In genomic region chr12:63955831-63956685, GRCh38 we compare ENCODE assay signal across 13 cellular contexts.
A peak's percentile ranks its signal among the peaks of the same experiment; 100 is the strongest.
DNase-seq lines count a peak whose midpoint lies in the region; ATAC-seq and TF ChIP-seq lines count a peak whose summit lies in the region.
"Had no signal": no experiment of that assay in that cellular context is flagged by ENCODE, and none has a peak within 500 bp of the region (broad histone marks: within the 10 kb centered on the region; RNA-seq: fewer than 3 reads in every experiment).

No MANE protein-coding gene starts in this region.

- peaks cover 0 to 20% (median 14%) of the 10 kb centered on the region in 9 donors for H3K4me1 ChIP-seq in heart right ventricle

- DNase-seq in GM04504 (ENCODE audit: low read depth) = peak; percentile 14
- DNase-seq in RPMI7951 (ENCODE audit: low read depth) = peak; percentile 16
- no peak for DNase-seq in heart right ventricle
- DNase-seq in renal cortical epithelial cell (ENCODE audit: low read depth) = peak; percentile 86
- DNase-seq in osteocyte (ENCODE audit: extremely low spot score, unreplicated experiment) = no peak
- no peak for DNase-seq in endothelial cell (ENCODE audit: low spot score)
- DNase-seq: activated B cell treated with CpG ODN at 0.5 μM for 24 hours; Calu3; NCI-H526; stimulated activated CD4-positive, alpha-beta T cell treated with anti-CD3 and anti-CD28 coated beads, Interleukin-2, amount 100 ng/mL, for 24 hours had no signal

- H3K4me3 Mint-ChIP-seq in osteocyte (ENCODE audit: unreplicated experiment) (no peak overlapping the region), endothelial cell (ENCODE audit: unreplicated experiment) (no peak overlapping the region)
- H3K4me3 Mint-ChIP-seq: activated B cell treated with CpG ODN at 0.5 μM for 24 hours had no signal

- peak overlapping the region in 3 of 10 donors; percentile 1 to 6 (median 5) for H3K4me3 ChIP-seq in heart right ventricle

- H3K9me3 ChIP-seq in heart right ventricle = no peaks in the 10 kb centered on the region
- H3K9me3 ChIP-seq: ascending aorta had no signal

- no peaks in the 10 kb centered on the region for H3K9me3 Mint-ChIP-seq in osteocyte (ENCODE audit: unreplicated experiment)
- H3K9me3 Mint-ChIP-seq in endothelial cell (ENCODE audit: unreplicated experiment) = no peaks in the 10 kb centered on the region
- H3K9me3 Mint-ChIP-seq: activated B cell treated with CpG ODN at 0.5 μM for 24 hours had no signal

- peak; percentile 26 to 93 (median 78) for ATAC-seq in heart right ventricle
- no peak for ATAC-seq in HG03108 (IDR thresholded peaks at IDR 0.05; ENCODE audit: unreplicated experiment)
- no peak for ATAC-seq in GM19397 (IDR thresholded peaks at IDR 0.05; ENCODE audit: unreplicated experiment)

- WGBS in heart right ventricle, 2 donors = 59 to 75% methylated on average over 9 of the region's 9 CpGs

- H3K27me3 ChIP-seq in heart right ventricle = no peaks in the 10 kb centered on the region
- H3K27me3 ChIP-seq: ascending aorta had no signal

- intact Hi-C loops in heart right ventricle (cut with DNase I) = no loop called here

- H3K27me3 Mint-ChIP-seq in osteocyte (ENCODE audit: unreplicated experiment) = no peaks in the 10 kb centered on the region
- H3K27me3 Mint-ChIP-seq in endothelial cell (ENCODE audit: unreplicated experiment) = no peaks in the 10 kb centered on the region

- H3K4me1 Mint-ChIP-seq in osteocyte (ENCODE audit: unreplicated experiment) (peaks cover 14% of the 10 kb centered on the region), endothelial cell (ENCODE audit: unreplicated experiment) (peaks cover 25% of the 10 kb centered on the region)
- H3K4me1 Mint-ChIP-seq: activated B cell treated with CpG ODN at 0.5 μM for 24 hours had no signal

- H3K27ac Mint-ChIP-seq in osteocyte (ENCODE audit: unreplicated experiment) = no peak overlapping the region
- H3K27ac Mint-ChIP-seq in endothelial cell (ENCODE audit: unreplicated experiment) = no peak overlapping the region
- H3K27ac Mint-ChIP-seq: activated B cell treated with CpG ODN at 0.5 μM for 24 hours had no signal

- TF ChIP-seq CTCF in heart right ventricle (IDR thresholded peaks at IDR 0.05) (no peak), osteocyte (IDR thresholded peaks at IDR 0.05) (no peak), endothelial cell (IDR thresholded peaks at IDR 0.05; ENCODE audit: unreplicated experiment) (no peak)

- peak overlapping the region in 6 of 10 donors; percentile 13 to 55 (median 52) for H3K27ac ChIP-seq in heart right ventricle

- H3K36me3 Mint-ChIP-seq in osteocyte (ENCODE audit: unreplicated experiment) (no peaks in the 10 kb centered on the region), endothelial cell (ENCODE audit: low read depth, unreplicated experiment) (peaks cover 7% of the 10 kb centered on the region)

- no peaks in the 10 kb centered on the region for H3K36me3 ChIP-seq in heart right ventricle
- H3K36me3 ChIP-seq: ascending aorta had no signal

Comparison
In these comparisons a context has a peak if more than half of its experiments do, and no peak if none do; other contexts are left out.
1. DNase-seq: peak in GM04504 (single experiment), RPMI7951 (single experiment) and renal cortical epithelial cell (single experiment); none in heart right ventricle (0 of 2), osteocyte (single experiment) and endothelial cell (single experiment).
2. ATAC-seq: peak in heart right ventricle (8 of 8); none in HG03108 (single experiment) and GM19397 (single experiment).